In the genomic region with DNA sequence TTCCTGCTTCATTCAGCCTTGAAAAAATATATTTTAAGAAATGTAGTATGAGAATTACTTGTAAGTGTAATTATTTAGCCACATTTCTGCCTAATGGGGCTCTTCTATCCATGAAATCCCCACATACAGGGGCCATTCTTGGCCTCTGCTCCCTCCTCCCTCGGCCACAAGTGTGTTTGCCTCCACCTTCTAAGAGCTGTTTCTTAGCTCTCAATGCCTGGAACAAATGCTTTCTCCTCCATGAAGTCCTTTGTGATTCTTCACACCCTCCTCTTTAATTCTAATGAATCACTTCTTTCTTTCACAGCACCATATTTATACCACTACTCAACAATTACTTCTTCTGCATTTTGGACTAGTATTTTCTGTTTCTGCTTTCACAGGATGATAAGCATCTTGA, we compare ENCODE assay signal across 1 cellular context.
TF ChIP-seq lines count a peak whose summit lies in the region.

No MANE protein-coding gene starts in this region.

TF ChIP-seq in GM23338, 12 proteins besides CTCF, POLR2A, EP300 and RAD21 (continued from another document):
- TF ChIP-seq, protein P1, sequence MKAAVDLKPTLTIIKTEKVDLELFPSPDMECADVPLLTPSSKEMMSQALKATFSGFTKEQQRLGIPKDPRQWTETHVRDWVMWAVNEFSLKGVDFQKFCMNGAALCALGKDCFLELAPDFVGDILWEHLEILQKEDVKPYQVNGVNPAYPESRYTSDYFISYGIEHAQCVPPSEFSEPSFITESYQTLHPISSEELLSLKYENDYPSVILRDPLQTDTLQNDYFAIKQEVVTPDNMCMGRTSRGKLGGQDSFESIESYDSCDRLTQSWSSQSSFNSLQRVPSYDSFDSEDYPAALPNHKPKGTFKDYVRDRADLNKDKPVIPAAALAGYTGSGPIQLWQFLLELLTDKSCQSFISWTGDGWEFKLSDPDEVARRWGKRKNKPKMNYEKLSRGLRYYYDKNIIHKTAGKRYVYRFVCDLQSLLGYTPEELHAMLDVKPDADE (IDR thresholded peaks at IDR 0.05): no peak
- TF ChIP-seq CREB1 (CRISPR knock-in tag; IDR thresholded peaks at IDR 0.05; ENCODE audit: low read depth) (no peak), NANOG (IDR thresholded peaks at IDR 0.05; ENCODE audit: borderline replicate concordance) (no peak), EZH2 (IDR thresholded peaks at IDR 0.05; ENCODE audit: low read depth, unreplicated experiment) (no peak), JUNB (IDR thresholded peaks at IDR 0.05; ENCODE audit: unreplicated experiment) (no peak), ZNF331 (CRISPR knock-in tag; IDR thresholded peaks at IDR 0.05; ENCODE audit: low read depth) (no peak), ZNF114 (CRISPR knock-in tag; IDR thresholded peaks at IDR 0.05) (no peak), EZH2phosphoT487 (IDR thresholded peaks at IDR 0.05; ENCODE audit: unreplicated experiment) (no peak)
- TF ChIP-seq, protein P2, sequence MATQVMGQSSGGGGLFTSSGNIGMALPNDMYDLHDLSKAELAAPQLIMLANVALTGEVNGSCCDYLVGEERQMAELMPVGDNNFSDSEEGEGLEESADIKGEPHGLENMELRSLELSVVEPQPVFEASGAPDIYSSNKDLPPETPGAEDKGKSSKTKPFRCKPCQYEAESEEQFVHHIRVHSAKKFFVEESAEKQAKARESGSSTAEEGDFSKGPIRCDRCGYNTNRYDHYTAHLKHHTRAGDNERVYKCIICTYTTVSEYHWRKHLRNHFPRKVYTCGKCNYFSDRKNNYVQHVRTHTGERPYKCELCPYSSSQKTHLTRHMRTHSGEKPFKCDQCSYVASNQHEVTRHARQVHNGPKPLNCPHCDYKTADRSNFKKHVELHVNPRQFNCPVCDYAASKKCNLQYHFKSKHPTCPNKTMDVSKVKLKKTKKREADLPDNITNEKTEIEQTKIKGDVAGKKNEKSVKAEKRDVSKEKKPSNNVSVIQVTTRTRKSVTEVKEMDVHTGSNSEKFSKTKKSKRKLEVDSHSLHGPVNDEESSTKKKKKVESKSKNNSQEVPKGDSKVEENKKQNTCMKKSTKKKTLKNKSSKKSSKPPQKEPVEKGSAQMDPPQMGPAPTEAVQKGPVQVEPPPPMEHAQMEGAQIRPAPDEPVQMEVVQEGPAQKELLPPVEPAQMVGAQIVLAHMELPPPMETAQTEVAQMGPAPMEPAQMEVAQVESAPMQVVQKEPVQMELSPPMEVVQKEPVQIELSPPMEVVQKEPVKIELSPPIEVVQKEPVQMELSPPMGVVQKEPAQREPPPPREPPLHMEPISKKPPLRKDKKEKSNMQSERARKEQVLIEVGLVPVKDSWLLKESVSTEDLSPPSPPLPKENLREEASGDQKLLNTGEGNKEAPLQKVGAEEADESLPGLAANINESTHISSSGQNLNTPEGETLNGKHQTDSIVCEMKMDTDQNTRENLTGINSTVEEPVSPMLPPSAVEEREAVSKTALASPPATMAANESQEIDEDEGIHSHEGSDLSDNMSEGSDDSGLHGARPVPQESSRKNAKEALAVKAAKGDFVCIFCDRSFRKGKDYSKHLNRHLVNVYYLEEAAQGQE (IDR thresholded peaks at IDR 0.05; ENCODE audit: unreplicated experiment): no peak
